1 cellular context compared by ENCODE assay signal in genomic region chr1:114716304-114717158, GRCh38.
TF ChIP-seq lines count a peak whose summit lies in the region.

TSS of gene NRAS (minus strand) at chr1:114716771. CDS start at chr1:114716160, 611 bp downstream.

TF ChIP-seq in HepG2, 621 proteins besides CTCF, POLR2A, EP300 and RAD21 (continued from another document and continues in another):
- TF ChIP-seq ZGPAT (CRISPR knock-in tag; IDR thresholded peaks at IDR 0.05) (peak; percentile 91), ZFYVE20 (CRISPR knock-in tag; IDR thresholded peaks at IDR 0.05; ENCODE audit: borderline replicate concordance, low read depth) (no peak), ZNF574 (CRISPR knock-in tag; IDR thresholded peaks at IDR 0.05) (peak; percentile 87), RCOR2 (CRISPR knock-in tag; IDR thresholded peaks at IDR 0.05) (no peak), MAZ (IDR thresholded peaks at IDR 0.05; ENCODE audit: borderline replicate concordance, low read depth, low read length) (peak; percentile 99), MAZ (CRISPR knock-in tag; IDR thresholded peaks at IDR 0.05; ENCODE audit: low read depth) (no peak; the same call in none of the 2 replicates), IRF9 (CRISPR knock-in tag; IDR thresholded peaks at IDR 0.05; ENCODE audit: borderline replicate concordance) (0 out of 2 replicates have a peak, but pooled peaks have one; percentile 55), JDP2 (CRISPR knock-in tag; IDR thresholded peaks at IDR 0.05; ENCODE audit: borderline replicate concordance) (no peak), ZBED4 (CRISPR knock-in tag; IDR thresholded peaks at IDR 0.05; ENCODE audit: borderline replicate concordance) (peak; percentile 55; the same call in 1 of the 2 replicates), ZNF749 (CRISPR knock-in tag; IDR thresholded peaks at IDR 0.05; ENCODE audit: borderline replicate concordance) (no peak), CSRNP2 (CRISPR knock-in tag; conservative IDR thresholded peaks at IDR 0.05; ENCODE audit: low read depth) (no peak), BATF2 (CRISPR knock-in tag; IDR thresholded peaks at IDR 0.05) (no peak), ZBTB8A (CRISPR knock-in tag; IDR thresholded peaks at IDR 0.05; ENCODE audit: borderline replicate concordance, low read depth) (no peak), YEATS4 (CRISPR knock-in tag; IDR thresholded peaks at IDR 0.05; ENCODE audit: borderline replicate concordance) (peak; percentile 96), RARG (CRISPR knock-in tag; IDR thresholded peaks at IDR 0.05; ENCODE audit: low read depth) (no peak), HIC2 (CRISPR knock-in tag; IDR thresholded peaks at IDR 0.05; ENCODE audit: low read depth) (no peak), ISL2 (CRISPR knock-in tag; IDR thresholded peaks at IDR 0.05) (no peak), ZNF414 (CRISPR knock-in tag; IDR thresholded peaks at IDR 0.05) (0 out of 2 replicates have a peak, but pooled peaks have one; percentile 65), ONECUT2 (CRISPR knock-in tag; IDR thresholded peaks at IDR 0.05) (no peak), UBTF (CRISPR knock-in tag; IDR thresholded peaks at IDR 0.05) (peak; percentile 37; the same call in 1 of the 2 replicates), SSRP1 (CRISPR knock-in tag; IDR thresholded peaks at IDR 0.05) (no peak), ZMAT3 (CRISPR knock-in tag; conservative IDR thresholded peaks at IDR 0.05) (no peak; the same call in 1 of the 2 replicates), ZMYM2 (CRISPR knock-in tag; IDR thresholded peaks at IDR 0.05) (no peak), SMAD3 (CRISPR knock-in tag; IDR thresholded peaks at IDR 0.05) (0 out of 2 replicates have a peak, but pooled peaks have one; percentile 26), ZNF660 (CRISPR knock-in tag; IDR thresholded peaks at IDR 0.05; ENCODE audit: borderline replicate concordance, low read depth) (no peak), ZNF607 (CRISPR knock-in tag; IDR thresholded peaks at IDR 0.05; ENCODE audit: borderline replicate concordance) (peak; percentile 50; the same call in 1 of the 2 replicates), JARID2 (CRISPR knock-in tag; IDR thresholded peaks at IDR 0.05; ENCODE audit: insufficient replicate concordance) (peak; percentile 28), ATF6 (CRISPR knock-in tag; conservative IDR thresholded peaks at IDR 0.05) (no peak; the same call in 1 of the 2 replicates), HDAC2 (CRISPR knock-in tag; IDR thresholded peaks at IDR 0.05) (0 out of 2 replicates have a peak, but pooled peaks have one; percentile 37), ZNF672 (CRISPR knock-in tag; IDR thresholded peaks at IDR 0.05) (no peak), ATRX (CRISPR knock-in tag; IDR thresholded peaks at IDR 0.05; ENCODE audit: borderline replicate concordance) (no peak), MLX (CRISPR knock-in tag; IDR thresholded peaks at IDR 0.05) (peak; percentile 77; the same call in 1 of the 2 replicates), ZIK1 (CRISPR knock-in tag; IDR thresholded peaks at IDR 0.05; ENCODE audit: borderline replicate concordance, low read depth) (no peak), GMEB1 (CRISPR knock-in tag; IDR thresholded peaks at IDR 0.05; ENCODE audit: borderline replicate concordance) (peak; percentile 79)
